In genomic region chr7:90749774-90750173, GRCh38 we compare ENCODE assay signal across 9 cellular contexts.
DNase-seq lines count a peak whose midpoint lies in the region; ATAC-seq and TF ChIP-seq lines count a peak whose summit lies in the region.
"Had no signal": no experiment of that assay in that cellular context is flagged by ENCODE, and none has a peak within 500 bp of the region (broad histone marks: within the 10 kb centered on the region; RNA-seq: fewer than 3 reads in every experiment).

No MANE protein-coding gene starts in this region.

- ATAC-seq in HG03066 (IDR thresholded peaks at IDR 0.05; ENCODE audit: low read depth, unreplicated experiment) (peak; percentile 85), HG02840 (IDR thresholded peaks at IDR 0.05; ENCODE audit: low FRiP score, unreplicated experiment) (no peak)
- no peak for ATAC-seq in activated CD4-positive, CD25-positive, alpha-beta regulatory T cell treated with anti-CD3 and anti-CD28 coated beads, Interleukin-2, amount 50 U/mL, for 24 hours

- H2AFZ ChIP-seq in SU-DHL-6 (ENCODE audit: low read depth, low read length, severe bottlenecking) (no peak overlapping the region), neural progenitor cell (replicated peaks) (no peak overlapping the region)

- no peak overlapping the region for H3K4me3 ChIP-seq in SU-DHL-6 (ENCODE audit: insufficient read depth, low read length, poor library complexity, severe bottlenecking)
- H3K4me3 ChIP-seq in neural progenitor cell, result no peak overlapping the region
- no peak overlapping the region for H3K4me3 ChIP-seq in BE2C (ENCODE audit: low read depth, low read length)

- peaks cover 50% of the 10 kb centered on the region for H3F3A ChIP-seq in SU-DHL-6 (ENCODE audit: insufficient read depth)
- H3F3A ChIP-seq in neural progenitor cell (ENCODE audit: low read depth), result no peaks in the 10 kb centered on the region

- H3K4me1 ChIP-seq in neural progenitor cell, result peaks cover 6% of the 10 kb centered on the region
- H3K4me1 ChIP-seq in BE2C, result no peaks in the 10 kb centered on the region

- H3K9me3 ChIP-seq in SU-DHL-6 (ENCODE audit: insufficient read depth, low read length) (peaks cover 3% of the 10 kb centered on the region; the same call in 1 of the 2 replicates), neural progenitor cell (ENCODE audit: low read depth) (no peaks in the 10 kb centered on the region), BE2C (no peaks in the 10 kb centered on the region; the same call in 1 of the 2 replicates)

- peaks cover 7% of the 10 kb centered on the region for H3K4me1 Mint-ChIP-seq in neural progenitor cell

- H3K4me2 ChIP-seq in SU-DHL-6 (ENCODE audit: low read depth, low read length, poor library complexity, severe bottlenecking) (peak overlapping the region; percentile 6), neural progenitor cell (no peak overlapping the region)

- H3K36me3 Mint-ChIP-seq in neural progenitor cell, result peaks cover 43% of the 10 kb centered on the region

- peak overlapping the region; percentile 60 for H3K27ac ChIP-seq in SU-DHL-6 (ENCODE audit: low read depth, low read length)
- no peak overlapping the region for H3K27ac ChIP-seq in neural progenitor cell

- no peaks in the 10 kb centered on the region for H3K27me3 Mint-ChIP-seq in neural progenitor cell (ENCODE audit: insufficient read depth, low read depth)

- H3K9me2 ChIP-seq in SU-DHL-6 (replicated peaks; ENCODE audit: insufficient read depth, low read length), result no peaks in the 10 kb centered on the region

- H3K9ac ChIP-seq in SU-DHL-6 (ENCODE audit: low read length) (peak overlapping the region; percentile 3; the same call in 1 of the 2 replicates), neural progenitor cell (no peak overlapping the region)

- TF ChIP-seq CTCF in SU-DHL-6 (IDR thresholded peaks at IDR 0.05; ENCODE audit: insufficient read depth, low read length, poor library complexity, severe bottlenecking) (peak; percentile 81), neural progenitor cell (IDR thresholded peaks at IDR 0.05) (peak; percentile 23), BE2C (IDR thresholded peaks at IDR 0.05; ENCODE audit: low read depth, low read length) (no peak)

- H3K79me2 ChIP-seq in SU-DHL-6 (ENCODE audit: insufficient read depth, low read length) (peaks cover 97% of the 10 kb centered on the region), neural progenitor cell (ENCODE audit: low read depth) (no peaks in the 10 kb centered on the region)

- no peak overlapping the region for H3K4me3 Mint-ChIP-seq in neural progenitor cell

- H3K27me3 ChIP-seq in SU-DHL-6 (ENCODE audit: low read length) (no peaks in the 10 kb centered on the region), neural progenitor cell (no peaks in the 10 kb centered on the region), BE2C (no peaks in the 10 kb centered on the region)

- peak; percentile 25 for DNase-seq in NCI-H1092 treated with DMSO at 0.1 percent for 48 hours (lab: John Stamatoyannopoulos, UW)
- no peak for DNase-seq in NCI-H1092 (lab: John Stamatoyannopoulos, UW)
- no peak for DNase-seq in neural progenitor cell (ENCODE audit: low spot score)
- no peak for DNase-seq in BE2C
- DNase-seq: activated CD4-positive, alpha-beta T cell treated with anti-CD3 and anti-CD28 coated beads for 4 hours had no signal

- peaks cover 11% of the 10 kb centered on the region for H3K9me3 Mint-ChIP-seq in neural progenitor cell

- no peaks in the 10 kb centered on the region; the same call in 1 of the 2 replicates for H4K20me1 ChIP-seq in SU-DHL-6 (ENCODE audit: low read depth, low read length)
- H4K20me1 ChIP-seq in neural progenitor cell (ENCODE audit: low read depth), result no peaks in the 10 kb centered on the region

- H3K36me3 ChIP-seq in SU-DHL-6 (ENCODE audit: low read length), result peaks cover 62% of the 10 kb centered on the region
- peaks cover 3% of the 10 kb centered on the region for H3K36me3 ChIP-seq in neural progenitor cell
- no peaks in the 10 kb centered on the region for H3K36me3 ChIP-seq in BE2C

- no peak overlapping the region for H3K27ac Mint-ChIP-seq in neural progenitor cell
